ENCODE assay signal across 8 cellular contexts in the genomic region with DNA sequence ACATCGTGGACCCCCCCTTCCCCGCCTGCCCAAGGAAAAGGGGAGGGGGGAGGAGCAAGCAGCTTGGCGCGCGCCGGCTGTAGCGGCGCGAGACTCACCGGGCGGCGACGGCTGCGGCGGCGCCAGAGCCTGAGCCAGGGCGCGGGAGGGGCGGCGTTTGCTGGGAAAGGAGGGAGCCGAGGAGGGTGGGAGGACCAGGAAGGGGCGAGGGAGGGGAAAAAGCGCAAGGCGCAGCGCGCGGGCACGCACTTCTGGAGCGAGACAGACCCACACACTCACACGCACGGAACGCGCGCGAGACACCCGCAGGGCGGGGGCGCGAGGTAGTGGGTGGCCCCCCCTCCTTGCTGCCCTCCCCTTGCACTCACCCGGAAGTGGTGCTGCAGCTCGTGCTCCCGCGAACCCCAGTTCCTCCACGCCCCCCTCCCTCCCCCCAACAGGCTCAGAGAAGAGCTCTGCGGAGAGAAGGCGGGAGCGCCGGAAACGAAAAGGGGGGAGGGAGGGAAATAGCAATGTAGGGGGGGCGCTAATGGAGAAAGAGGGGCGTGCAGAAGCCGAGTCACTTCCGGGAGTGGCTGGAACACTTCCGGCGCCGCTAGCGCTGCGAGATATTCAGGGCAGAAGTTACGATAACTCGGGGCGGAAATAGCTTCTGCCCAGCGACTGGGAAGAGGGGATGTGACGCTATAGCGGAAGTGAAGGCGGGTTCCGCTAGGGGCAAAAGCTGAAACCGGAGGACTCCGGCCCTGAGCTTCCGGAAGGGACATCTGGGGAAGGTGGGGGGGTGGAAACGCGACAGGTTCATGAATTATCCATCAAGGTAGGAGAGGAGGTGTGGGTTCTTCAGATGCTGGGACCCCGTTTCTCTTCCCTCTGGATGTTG. TPM values are rescaled to one million over a fixed set of nuclear protein-coding genes. Genes with fewer than 3 reads are reported as not detected.
DNase-seq lines count a peak whose midpoint lies in the region; ATAC-seq and TF ChIP-seq lines count a peak whose summit lies in the region.

ZNF384 (minus strand) TSS at position 376 of the 883 bp plus-strand sequence. CDS start 9,855 bp downstream, outside the sequence.

- peak; percentile 86 for ATAC-seq in HG02623 (IDR thresholded peaks at IDR 0.05; ENCODE audit: unreplicated experiment)

- no peaks in the 10 kb centered on the region for H3K9me3 Mint-ChIP-seq in activated naive CD8-positive, alpha-beta T cell (ENCODE audit: low read depth)

- TF ChIP-seq CTCF in GM10248 (IDR thresholded peaks at IDR 0.05; ENCODE audit: control extremely low read depth, extremely low read depth, low read depth, missing control alignments), result peak; percentile 2

- peaks cover 50% of the 10 kb centered on the region for H3K4me1 Mint-ChIP-seq in activated naive CD8-positive, alpha-beta T cell (ENCODE audit: low read depth)

- POLR2A ChIA-PET in GM10248 (lab: Yijun Ruan, JAX), result interaction anchor here (0.5 to 1.7 kb wide), 22 partner anchors 8 to 218 kb away, joined by 3 to 17 read pairs (median 6); partner anchors contain the start of genes COPS7A, GAPDH, LPAR5 and MRPL51

- H3K27me3 Mint-ChIP-seq in activated naive CD8-positive, alpha-beta T cell, result no peaks in the 10 kb centered on the region

- CTCF ChIA-PET in GM10248 (lab: Yijun Ruan, JAX), result interaction anchor here (0.6 to 2.0 kb wide), 19 partner anchors 9 to 183 kb away, joined by 3 to 9 read pairs (median 3); partner anchors contain the start of gene COPS7A

- peak; percentile 96 for DNase-seq in GM10248 (ENCODE audit: extremely low spot score)
- DNase-seq in NCI-H1105 (lab: John Stamatoyannopoulos, UW), result peak; percentile 99
- DNase-seq in SKM-1 treated with dmso at 0.1 percent for 144 hours (lab: John Stamatoyannopoulos, UW; ENCODE audit: unreplicated experiment), result peak; percentile 90
- peak; percentile 92 for DNase-seq in glomerular endothelial cell (ENCODE audit: extremely low read depth, low read depth, low spot score)
- peak; percentile 99 for DNase-seq in occipital lobe (lab: John Stamatoyannopoulos, UW)

- H3K27ac Mint-ChIP-seq in activated naive CD8-positive, alpha-beta T cell, result peak within 1 kb of the TSS; percentile 94

- H3K4me3 Mint-ChIP-seq in activated naive CD8-positive, alpha-beta T cell, result peak within 1 kb of the TSS; percentile 98

- H3K27ac ChIP-seq in temporal lobe (ENCODE audit: low read depth, low read length), result peak within 1 kb of the TSS; percentile 98

- peaks cover 4% of the 10 kb centered on the region for H3K36me3 Mint-ChIP-seq in activated naive CD8-positive, alpha-beta T cell

RNA-seq across cellular contexts. Expression of gene ZNF384, which starts in this region (rescaled TPM):
- total RNA-seq in glomerular endothelial cell (20.1 and 30.3 TPM in 2 replicates), occipital lobe (15.1 TPM), temporal lobe (21.4 TPM)

Comparison
In these comparisons a context has a peak if more than half of its experiments do, and no peak if none do; other contexts are left out.
1. Peak in every context shown above with its lines: DNase-seq, ATAC-seq and H3K27ac ChIP-seq.